ENCODE assay signal across 18 cellular contexts in genomic region chr1:207329469-207329868, GRCh38. TPM values are rescaled to one million over a fixed set of nuclear protein-coding genes. Genes with fewer than 3 reads are reported as not detected.
DNase-seq lines count a peak whose midpoint lies in the region; ATAC-seq and TF ChIP-seq lines count a peak whose summit lies in the region.
"Had no signal": no experiment of that assay in that cellular context is flagged by ENCODE, and none has a peak within 500 bp of the region (broad histone marks: within the 10 kb centered on the region; RNA-seq: fewer than 3 reads in every experiment).

No MANE protein-coding gene starts in this region.

- H3K4me3 ChIP-seq in lower lobe of right lung: peak overlapping the region; percentile 7
- no peak overlapping the region for H3K4me3 ChIP-seq in upper lobe of left lung

- peaks cover 12% of the 10 kb centered on the region for H3K9me3 Mint-ChIP-seq in activated naive CD8-positive, alpha-beta T cell (ENCODE audit: low read depth)
- peaks cover 20% of the 10 kb centered on the region for H3K9me3 Mint-ChIP-seq in activated naive CD8-positive, alpha-beta T cell treated with anti-CD3 and anti-CD28 coated beads, Interleukin-2, amount 50 U/mL, for 24 hours

- intact Hi-C loops in lower lobe of right lung (cut with DNase I): no loop called here

- no peak for TF ChIP-seq EP300 in upper lobe of left lung (IDR thresholded peaks at IDR 0.05)

- peaks cover 67% of the 10 kb centered on the region for H3K36me3 Mint-ChIP-seq in activated naive CD8-positive, alpha-beta T cell
- H3K36me3 Mint-ChIP-seq in activated naive CD8-positive, alpha-beta T cell treated with anti-CD3 and anti-CD28 coated beads, Interleukin-2, amount 50 U/mL, for 24 hours (ENCODE audit: low read depth): peaks cover 94% of the 10 kb centered on the region
- H3K36me3 Mint-ChIP-seq in T-helper 17 cell (ENCODE audit: low read depth): peaks cover 24% of the 10 kb centered on the region

- H3K27me3 ChIP-seq in lower lobe of right lung (ENCODE audit: low read depth): no peaks in the 10 kb centered on the region
- H3K27me3 ChIP-seq in upper lobe of left lung: no peaks in the 10 kb centered on the region

- DNase-seq in activated naive CD8-positive, alpha-beta T cell treated with anti-CD3 and anti-CD28 coated beads, Interleukin-2, amount 50 U/mL, for 24 hours: no peak
- DNase-seq in T-helper 17 cell (no peak), lower lobe of right lung (no peak), upper lobe of left lung (no peak), GM20000 (ENCODE audit: low spot score) (no peak), HuH-7.5 (ENCODE audit: low spot score) (no peak), cerebellum (ENCODE audit: low spot score) (no peak)
- DNase-seq: CD4-positive, CD25-positive, alpha-beta regulatory T cell; DMS 273 treated with DMSO at 0.1 percent for 48 hours; H7; NCI-H1417; NCI-H2029; NCI-H2171 treated with DMSO at 0.1 percent for 48 hours; NCI-H774 had no signal

- ATAC-seq in activated naive CD8-positive, alpha-beta T cell treated with anti-CD3 and anti-CD28 coated beads, Interleukin-2, amount 50 U/mL, for 24 hours: no peak
- peak; percentile 23 for ATAC-seq in T-helper 17 cell
- ATAC-seq in lower lobe of right lung: no peak
- ATAC-seq in upper lobe of left lung (ENCODE audit: low FRiP score in 2 of 2): peak; percentile 2 to 8
- ATAC-seq: HepG2, Panc1, Right ventricle myocardium inferior had no signal

- H3K27ac Mint-ChIP-seq in activated naive CD8-positive, alpha-beta T cell: peak overlapping the region; percentile 70
- no peak overlapping the region for H3K27ac Mint-ChIP-seq in activated naive CD8-positive, alpha-beta T cell treated with anti-CD3 and anti-CD28 coated beads, Interleukin-2, amount 50 U/mL, for 24 hours
- peak overlapping the region; percentile 73 for H3K27ac Mint-ChIP-seq in T-helper 17 cell
- H3K27ac Mint-ChIP-seq: CD4-positive, CD25-positive, alpha-beta regulatory T cell had no signal

- H3K9me3 ChIP-seq in T-helper 17 cell (ENCODE audit: control insufficient read depth, low read length, poor library complexity, severe bottlenecking) (no peaks in the 10 kb centered on the region), lower lobe of right lung (no peaks in the 10 kb centered on the region), upper lobe of left lung (no peaks in the 10 kb centered on the region)

- H3K27me3 Mint-ChIP-seq in activated naive CD8-positive, alpha-beta T cell: no peaks in the 10 kb centered on the region
- H3K27me3 Mint-ChIP-seq in activated naive CD8-positive, alpha-beta T cell treated with anti-CD3 and anti-CD28 coated beads, Interleukin-2, amount 50 U/mL, for 24 hours: no peaks in the 10 kb centered on the region
- H3K27me3 Mint-ChIP-seq in T-helper 17 cell: no peaks in the 10 kb centered on the region
- H3K27me3 Mint-ChIP-seq: CD4-positive, CD25-positive, alpha-beta regulatory T cell had no signal

- TF ChIP-seq POLR2A in upper lobe of left lung (IDR thresholded peaks at IDR 0.05): no peak

- H3K36me3 ChIP-seq in lower lobe of right lung (peaks cover 80% of the 10 kb centered on the region), upper lobe of left lung (peaks cover 18 to 79% (median 46%) of the 10 kb centered on the region in 4 donors)

- peaks cover 68% of the 10 kb centered on the region for H3K4me1 Mint-ChIP-seq in activated naive CD8-positive, alpha-beta T cell (ENCODE audit: low read depth)
- peaks cover 74% of the 10 kb centered on the region for H3K4me1 Mint-ChIP-seq in activated naive CD8-positive, alpha-beta T cell treated with anti-CD3 and anti-CD28 coated beads, Interleukin-2, amount 50 U/mL, for 24 hours
- peaks cover 19% of the 10 kb centered on the region for H3K4me1 Mint-ChIP-seq in T-helper 17 cell

- H3K4me3 Mint-ChIP-seq in activated naive CD8-positive, alpha-beta T cell: peak overlapping the region; percentile 35
- no peak overlapping the region for H3K4me3 Mint-ChIP-seq in activated naive CD8-positive, alpha-beta T cell treated with anti-CD3 and anti-CD28 coated beads, Interleukin-2, amount 50 U/mL, for 24 hours
- peak overlapping the region; percentile 45 for H3K4me3 Mint-ChIP-seq in T-helper 17 cell

- WGBS in upper lobe of left lung, 2 donors: 93% methylated on average over 3 of the region's 3 CpGs

- H3K27ac ChIP-seq in lower lobe of right lung (no peak overlapping the region), upper lobe of left lung (no peak overlapping the region)

- H3K4me1 ChIP-seq in lower lobe of right lung (peaks cover 19% of the 10 kb centered on the region), upper lobe of left lung (peaks cover 4 to 14% (median 10%) of the 10 kb centered on the region in 4 donors)

- TF ChIP-seq CTCF in lower lobe of right lung (IDR thresholded peaks at IDR 0.05): no peak
- TF ChIP-seq CTCF in upper lobe of left lung (IDR thresholded peaks at IDR 0.05): no peak
- no peak for TF ChIP-seq CTCF in GM20000 (IDR thresholded peaks at IDR 0.05; ENCODE audit: extremely low read depth, missing control alignments)

RNA-seq across cellular contexts. Expression of gene CD55, which starts 8.0 kb away (rescaled TPM):
- total RNA-seq in T-helper 17 cell (100 to 1,000 TPM in 1 of 2 donors, 10 to 100 TPM in 1; 98.3 to 133 TPM), lower lobe of right lung (356 TPM), upper lobe of left lung (100 to 1,000 TPM; 256 to 798 (median 465) TPM), cerebellum (6.9 TPM)

Comparison
In these comparisons a context has a peak if more than half of its experiments do, and no peak if none do; other contexts are left out.
1. ATAC-seq: peak in T-helper 17 cell (single experiment) and upper lobe of left lung (2 of 2); none in activated naive CD8-positive, alpha-beta T cell treated with anti-CD3 and anti-CD28 coated beads, Interleukin-2, amount 50 U/mL, for 24 hours (single experiment) and lower lobe of right lung (0 of 2).
2. RNA of gene CD55, which starts 8.0 kb away (total RNA-seq): 256 to 798 TPM in upper lobe of left lung, 356 TPM in lower lobe of right lung (single experiment) and 98.3 to 133 TPM in T-helper 17 cell; 6.9 TPM in cerebellum (single experiment); every median in the first group is over 10 times any median in the second.